20 cellular contexts compared by ENCODE assay signal in genomic region chr17:78490156-78490555, GRCh38.
"Had no signal": no experiment of that assay in that cellular context is flagged by ENCODE, and none has a peak within 500 bp of the region (broad histone marks: within the 10 kb centered on the region; RNA-seq: fewer than 3 reads in every experiment).

No MANE protein-coding gene starts in this region.

- H3K9me3 ChIP-seq: prostate gland, spleen had no signal

- H3K27me3 ChIP-seq: foreskin keratinocyte, hepatocyte had no signal

- H3K4me1 ChIP-seq: foreskin keratinocyte, parathyroid adenoma, prostate gland had no signal

- ATAC-seq: foreskin keratinocyte; left lobe of liver; natural killer cell; sciatic nerve; stimulated activated memory B cell treated with anti-CD40 and anti-IgM and Interleukin-4, amounts not matched to agents 10 μg/mL and 1 μg/mL and 100 μg/mL, for 72 hours had no signal

- H3K36me3 ChIP-seq: prostate gland, spleen had no signal

- H3K4me3 ChIP-seq: hepatocyte, prostate gland, spleen had no signal

- H2AFZ ChIP-seq: hepatocyte, parathyroid adenoma had no signal

- DNase-seq: endodermal cell; erythroblast; foreskin keratinocyte; kidney glomerular epithelial cell; natural killer cell; nucleus accumbens; spleen; stimulated activated CD4-positive, alpha-beta T cell treated with anti-CD3 and anti-CD28 coated beads, Interleukin-15, amount 100 ng/mL, for 24 hours; stimulated activated CD4-positive, alpha-beta T cell treated with anti-CD3 and anti-CD28 coated beads, Interleukin-1b, Interleukin-23, amount 100 ng/mL, for 48 hours; stimulated activated CD4-positive, alpha-beta T cell treated with anti-CD3 and anti-CD28 coated beads, Interleukin-4, amount 100 ng/mL, for 24 hours; trophoblast cell had no signal

- FAIRE-seq: colon, endothelial cell of umbilical vein, urothelium cell line had no signal

- H3K79me2 ChIP-seq: hepatocyte, parathyroid adenoma had no signal

- H3K27ac ChIP-seq: foreskin keratinocyte, hepatocyte, parathyroid adenoma, prostate gland, spleen had no signal

- H3K9ac ChIP-seq: parathyroid adenoma had no signal

- H3K4me2 ChIP-seq: hepatocyte had no signal
